ENCODE assay signal across 7 cellular contexts in the genomic region with DNA sequence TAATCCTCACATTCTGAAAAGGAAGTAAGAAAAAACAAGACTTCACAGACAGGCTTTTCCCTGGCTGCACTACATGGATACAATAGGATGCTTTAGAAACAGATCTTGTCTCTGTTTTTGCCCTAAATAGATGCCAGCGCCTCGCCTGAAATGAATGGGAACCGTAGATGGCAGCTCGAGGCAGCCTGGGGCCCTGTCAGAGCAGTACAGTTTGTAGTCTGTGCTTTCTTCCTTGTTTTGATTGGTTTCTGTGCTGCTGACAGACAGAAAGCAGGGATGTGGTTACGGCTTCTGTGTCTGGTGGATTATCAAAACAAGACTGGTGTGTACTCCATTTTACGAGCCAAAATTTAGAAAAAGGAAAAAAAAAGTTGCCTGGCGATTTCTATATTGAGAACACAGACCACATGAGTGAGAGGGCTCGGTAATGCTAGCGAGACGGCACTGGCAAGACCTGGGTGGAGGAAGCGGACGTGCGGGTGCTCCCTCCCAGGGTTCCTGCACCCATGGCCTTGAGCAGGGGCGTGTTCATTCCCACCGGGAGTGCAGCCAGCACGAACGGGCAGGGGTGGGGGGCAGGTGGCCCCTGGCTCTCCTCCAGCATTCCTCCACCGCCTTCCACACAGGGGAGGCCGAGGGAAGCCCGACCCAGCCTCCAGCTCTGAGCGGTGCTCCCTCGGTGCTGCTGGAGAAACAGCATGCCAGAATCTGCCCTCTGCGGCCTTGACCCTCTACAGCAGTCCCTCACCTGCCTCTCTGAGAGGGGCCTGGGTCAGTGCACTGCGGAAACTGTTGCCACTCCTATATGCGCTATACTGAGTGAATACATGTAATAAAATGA. TPM values are rescaled to one million over a fixed set of nuclear protein-coding genes. Genes with fewer than 3 reads are reported as not detected.
DNase-seq lines count a peak whose midpoint lies in the region; ATAC-seq and TF ChIP-seq lines count a peak whose summit lies in the region.

No MANE protein-coding gene starts in this region.

- TF ChIP-seq CTCF in adrenal gland (IDR thresholded peaks at IDR 0.05) (no peak), left ventricle myocardium inferior (IDR thresholded peaks at IDR 0.05; ENCODE audit: borderline replicate concordance) (no peak)

- ATAC-seq in GM18868 (IDR thresholded peaks at IDR 0.05; ENCODE audit: unreplicated experiment), result peak; percentile 47
- peak; percentile 44 for ATAC-seq in HG03025 (IDR thresholded peaks at IDR 0.05; ENCODE audit: low FRiP score, unreplicated experiment)

- H3K27ac ChIP-seq in adrenal gland, result peak overlapping the region; percentile 88 to 94 (median 90)
- peak overlapping the region; percentile 91 for H3K27ac ChIP-seq in left ventricle myocardium inferior (replicated peaks)
- peak overlapping the region; percentile 86 for H3K27ac ChIP-seq in rectal smooth muscle tissue (ENCODE audit: low read depth, low read length)

- peak; percentile 21 to 78 for TF ChIP-seq POLR2A in adrenal gland (IDR thresholded peaks at IDR 0.05)

- intact Hi-C loops in adrenal gland (cut with DNase I) (no loop called here), left ventricle myocardium inferior (cut with micrococcal nuclease) (no loop called here)

- WGBS in adrenal gland, 4 donors, result 2 to 5% (median 3%) methylated on average over 23 to 25 of the region's 25 CpGs

- H3K4me1 ChIP-seq in adrenal gland (replicated peaks in 1 of 2) (peaks cover 44 to 47% of the 10 kb centered on the region in 2 donors), left ventricle myocardium inferior (peaks cover 67% of the 10 kb centered on the region), rectal smooth muscle tissue (ENCODE audit: control insufficient read depth, insufficient read depth, low read length) (peaks cover 15% of the 10 kb centered on the region)

- no peaks in the 10 kb centered on the region for H3K27me3 ChIP-seq in adrenal gland
- no peaks in the 10 kb centered on the region for H3K27me3 ChIP-seq in left ventricle myocardium inferior (ENCODE audit: low read depth)
- no peaks in the 10 kb centered on the region for H3K27me3 ChIP-seq in rectal smooth muscle tissue (ENCODE audit: control insufficient read depth, insufficient read depth, low read length)

- peak; percentile 12 for DNase-seq in SK-N-DZ (ENCODE audit: low spot score)
- peak; percentile 86 to 94 (median 92) for DNase-seq in adrenal gland
- peak; percentile 75 for DNase-seq in left ventricle myocardium inferior
- DNase-seq in D341Med (ENCODE audit: low spot score), result no peak

- H3K4me3 ChIP-seq in adrenal gland (peak overlapping the region in 3 of 4 donors; percentile 7 to 54 (median 21)), left ventricle myocardium inferior (peak overlapping the region; percentile 57), rectal smooth muscle tissue (ENCODE audit: low read length) (peak overlapping the region; percentile 72)

- peak overlapping the region; percentile 58 for H3K9ac ChIP-seq in rectal smooth muscle tissue (ENCODE audit: low read length)

- no peaks in the 10 kb centered on the region for H3K36me3 ChIP-seq in adrenal gland (replicated peaks in 1 of 2)
- no peaks in the 10 kb centered on the region for H3K36me3 ChIP-seq in left ventricle myocardium inferior
- H3K36me3 ChIP-seq in rectal smooth muscle tissue (ENCODE audit: control insufficient read depth, insufficient read depth, low read length), result no peaks in the 10 kb centered on the region

- H3K9me3 ChIP-seq in adrenal gland (replicated peaks in 1 of 3) (no peaks in the 10 kb centered on the region), left ventricle myocardium inferior (replicated peaks) (no peaks in the 10 kb centered on the region)

RNA-seq across cellular contexts. Expression of a gene that starts 37.5 kb away (rescaled TPM):
- not detected in 2 replicates for polyA plus RNA-seq in SK-N-DZ (2014; cell fraction: cytosol; rRNA removed)
- polyA plus RNA-seq in SK-N-DZ (2014; cell fraction: nucleus; rRNA removed), result not detected in 2 replicates
- total RNA-seq in adrenal gland (under 1 TPM in 1 of 8 donors, not detected in 7; 0.11 TPM), left ventricle myocardium inferior (3.0 TPM)
- under 1 TPM in 2 of 3 donors, not detected in 1; 0.16 to 0.94 TPM for polyA plus RNA-seq in adrenal gland

Comparison
In these comparisons a context has a peak if more than half of its experiments do, and no peak if none do; other contexts are left out.
1. H3K4me3 ChIP-seq: peak in every context shown above with its lines; median percentile 72 in rectal smooth muscle tissue; 57 in left ventricle myocardium inferior; 21 in adrenal gland.